In genomic region chr10:79102056-79102874, GRCh38 we compare ENCODE assay signal across 8 cellular contexts. TPM values are rescaled to one million over a fixed set of nuclear protein-coding genes. Genes with fewer than 3 reads are reported as not detected.
DNase-seq lines count a peak whose midpoint lies in the region; ATAC-seq and TF ChIP-seq lines count a peak whose summit lies in the region.

No MANE protein-coding gene starts in this region.

- intact Hi-C loops in ascending aorta (cut with DNase I): loop anchor here (1.0 kb wide), 1 partner anchor 31 kb away; no protein-coding TSS in a partner anchor

- 50% methylated on average over 16 of the region's 16 CpGs for WGBS in smooth muscle cell (ENCODE audit: low lambda C conversion rate)

- peak overlapping the region; percentile 65 for H3K4me2 ChIP-seq in smooth muscle cell

- peaks cover 100% of the 10 kb centered on the region for H4K20me1 ChIP-seq in smooth muscle cell (ENCODE audit: low read depth)

- no peaks in the 10 kb centered on the region for H3K27me3 ChIP-seq in ascending aorta
- no peaks in the 10 kb centered on the region for H3K27me3 ChIP-seq in smooth muscle cell (ENCODE audit: low read depth)

- peaks cover 31 to 63% of the 10 kb centered on the region in 2 donors for H3K4me1 ChIP-seq in ascending aorta
- H3K4me1 ChIP-seq in smooth muscle cell (ENCODE audit: low read depth): peaks cover 13% of the 10 kb centered on the region

- peak overlapping the region; percentile 79 to 86 for H3K27ac ChIP-seq in ascending aorta
- H3K27ac ChIP-seq in smooth muscle cell (ENCODE audit: low read depth): peak overlapping the region; percentile 35

- no peaks in the 10 kb centered on the region for H3F3A ChIP-seq in smooth muscle cell (ENCODE audit: low read depth)

- H2AFZ ChIP-seq in smooth muscle cell (ENCODE audit: low read depth): no peak overlapping the region

- peak; percentile 28 for DNase-seq in HT1080 (ENCODE audit: low read depth)
- DNase-seq in ascending aorta (ENCODE audit: low spot score in 2 of 2): peak in 1 of 2 donors; percentile 82
- peak; percentile 38 for DNase-seq in iris pigment epithelial cell (ENCODE audit: low read depth)
- no peak for DNase-seq in smooth muscle cell (lab: John Stamatoyannopoulos, UW; ENCODE audit: unreplicated experiment)
- no peak for DNase-seq in stimulated activated naive CD4-positive, alpha-beta T cell (lab: John Stamatoyannopoulos, UW)
- DNase-seq in activated naive CD4-positive, alpha-beta T cell treated with Interleukin-2 at 50 U/mL for 16 hours: no peak

- H3K36me3 ChIP-seq in ascending aorta (no peaks in the 10 kb centered on the region), smooth muscle cell (ENCODE audit: low read depth) (no peaks in the 10 kb centered on the region)

- H3K4me3 ChIP-seq in ascending aorta (peak overlapping the region in 1 of 2 donors; percentile 8), smooth muscle cell (no peak overlapping the region)

- no peaks in the 10 kb centered on the region for H3K9me3 ChIP-seq in ascending aorta
- no peaks in the 10 kb centered on the region for H3K9me3 ChIP-seq in smooth muscle cell (replicated peaks; ENCODE audit: low read depth)

- TF ChIP-seq CTCF in ascending aorta (IDR thresholded peaks at IDR 0.05) (peak in 1 of 3 experiments; percentile 20), smooth muscle cell (IDR thresholded peaks at IDR 0.05; ENCODE audit: borderline replicate concordance, insufficient read depth, poor library complexity, severe bottlenecking) (no peak)

- peaks cover 99% of the 10 kb centered on the region for H3K79me2 ChIP-seq in smooth muscle cell (ENCODE audit: low read depth)

- H3K9ac ChIP-seq in smooth muscle cell (ENCODE audit: low read depth): no peak overlapping the region

- ATAC-seq in GM21528 (IDR thresholded peaks at IDR 0.05; ENCODE audit: low FRiP score, unreplicated experiment) (no peak), HG03097 (IDR thresholded peaks at IDR 0.05; ENCODE audit: low FRiP score, unreplicated experiment) (no peak)

RNA-seq across cellular contexts. Expression of gene ZMIZ1, which starts 33.5 kb away (rescaled TPM):
- total RNA-seq in HT1080 (2014; rRNA removed; shearing (Covaris generic)): 17.7 and 22.8 TPM in 2 replicates
- polyA plus RNA-seq in HT1080 (2015; cell fraction: cytosol; rRNA removed): 41.3 and 46.3 TPM in 2 replicates
- 65.3 and 69.6 TPM in 2 replicates for polyA plus RNA-seq in HT1080 (2015; cell fraction: nucleus; rRNA removed)
- total RNA-seq in ascending aorta (96.2 TPM), smooth muscle cell (12.0 and 31.3 TPM in 2 replicates)
- 24.2 and 28.9 TPM in 2 replicates for polyA plus RNA-seq in smooth muscle cell

Comparison
In these comparisons a context has a peak if more than half of its experiments do, and no peak if none do; other contexts are left out.
1. DNase-seq: peak in HT1080 (single experiment) and iris pigment epithelial cell (single experiment); none in smooth muscle cell (single experiment), stimulated activated naive CD4-positive, alpha-beta T cell (0 of 6) and activated naive CD4-positive, alpha-beta T cell treated with Interleukin-2 at 50 U/mL for 16 hours (single experiment).